Comparison of ENCODE assay signal across 2 cellular contexts in genomic region chr6:43539409-43539808, GRCh38. TPM values are rescaled to one million over a fixed set of nuclear protein-coding genes. Genes with fewer than 3 reads are reported as not detected.
"Had no signal": no experiment of that assay in that cellular context is flagged by ENCODE, and none has a peak within 500 bp of the region (broad histone marks: within the 10 kb centered on the region; RNA-seq: fewer than 3 reads in every experiment).

No MANE protein-coding gene starts in this region.

RNA-seq across cellular contexts. Expression of gene LRRC73, which starts 29.3 kb away (rescaled TPM):
- total RNA-seq: urinary bladder, vagina had no signal
